In the genomic region with DNA sequence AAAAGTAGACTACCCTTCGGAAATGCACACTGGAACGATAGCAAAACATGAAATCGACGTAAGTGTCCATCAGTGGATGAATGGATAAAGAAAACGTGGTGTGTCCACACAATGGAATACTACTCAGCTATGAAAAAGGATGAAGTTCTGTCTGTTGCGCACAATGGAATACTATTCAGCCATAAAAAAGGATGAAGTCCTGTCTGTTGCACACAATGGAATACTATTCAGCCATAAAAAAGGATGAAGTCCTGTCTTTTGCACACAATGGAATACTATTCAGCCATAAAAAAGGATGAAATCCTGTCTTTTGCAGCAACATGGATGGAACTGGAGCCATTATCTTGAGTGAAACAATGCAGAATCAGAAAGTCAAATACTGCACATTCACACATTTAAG, we compare ENCODE assay signal across 29 cellular contexts.
"Had no signal": no experiment of that assay in that cellular context is flagged by ENCODE, and none has a peak within 500 bp of the region (broad histone marks: within the 10 kb centered on the region; RNA-seq: fewer than 3 reads in every experiment).

No MANE protein-coding gene starts in this region.

- H3K27me3 ChIP-seq: neural progenitor cell, testis, transverse colon, upper lobe of left lung, vagina had no signal

- H3K27ac ChIP-seq: neural progenitor cell, parathyroid adenoma, psoas muscle, skin epidermis, spleen, suprapubic skin, testis, tibial artery, transverse colon, upper lobe of left lung, vagina had no signal

- H2AFZ ChIP-seq: parathyroid adenoma had no signal

- H3K9me3 ChIP-seq: psoas muscle, suprapubic skin, testis, transverse colon had no signal

- H3K4me3 ChIP-seq: neural progenitor cell, psoas muscle, skin epidermis, smooth muscle cell, spleen, suprapubic skin, testis, tibial artery, transverse colon, upper lobe of left lung, vagina had no signal

- FAIRE-seq: urothelium cell line had no signal

- H3K36me3 ChIP-seq: neural progenitor cell, spleen, suprapubic skin, tibial artery, transverse colon, upper lobe of left lung, vagina had no signal

- H3K36me3 Mint-ChIP-seq: naive thymus-derived CD4-positive, alpha-beta T cell; natural killer cell; neural progenitor cell; stimulated activated memory B cell treated with anti-CD40 and anti-IgM and Interleukin-4, amounts not matched to agents 10 μg/mL and 1 μg/mL and 100 μg/mL, for 72 hours had no signal

- H3K9ac ChIP-seq: neural progenitor cell, parathyroid adenoma had no signal

- H3K79me2 ChIP-seq: parathyroid adenoma had no signal

- H3K9me3 Mint-ChIP-seq: natural killer cell; nephron; neural progenitor cell; stimulated activated naive CD8-positive, alpha-beta T cell treated with anti-CD3 and anti-CD28 coated beads, Interleukin-15, amount 100 ng/mL, for 72 hours had no signal

- H3K27me3 Mint-ChIP-seq: stimulated activated memory B cell treated with anti-CD40 and anti-IgM and Interleukin-4, amounts not matched to agents 10 μg/mL and 1 μg/mL and 100 μg/mL, for 72 hours; stimulated activated naive CD8-positive, alpha-beta T cell treated with anti-CD3 and anti-CD28 coated beads, Interleukin-15, amount 100 ng/mL, for 72 hours had no signal

- H3K4me3 Mint-ChIP-seq: naive thymus-derived CD4-positive, alpha-beta T cell; natural killer cell; nephron; neural progenitor cell; stimulated activated memory B cell treated with anti-CD40 and anti-IgM and Interleukin-4, amounts not matched to agents 10 μg/mL and 1 μg/mL and 100 μg/mL, for 72 hours; stimulated activated naive CD8-positive, alpha-beta T cell treated with anti-CD3 and anti-CD28 coated beads, Interleukin-15, amount 100 ng/mL, for 72 hours had no signal

- H3K4me1 ChIP-seq: parathyroid adenoma, psoas muscle, tibial artery, transverse colon, upper lobe of left lung, vagina had no signal

- H3K4me2 ChIP-seq: neural progenitor cell, smooth muscle cell had no signal

- ATAC-seq: naive thymus-derived CD4-positive, alpha-beta T cell; natural killer cell; psoas muscle; right cardiac atrium; sciatic nerve; stimulated activated memory B cell treated with anti-CD40 and anti-IgM and Interleukin-4, amounts not matched to agents 10 μg/mL and 1 μg/mL and 100 μg/mL, for 72 hours; stimulated activated naive CD8-positive, alpha-beta T cell treated with anti-CD3 and anti-CD28 coated beads, Interleukin-15, amount 100 ng/mL, for 72 hours; stimulated activated naive CD8-positive, alpha-beta T cell treated with anti-CD3 and anti-CD28 coated beads, Interleukin-15, Interleukin-2, amounts not matched to agents 100 U/mL and 50 U/mL, for 24 hours had no signal

- H3K27ac Mint-ChIP-seq: naive thymus-derived CD4-positive, alpha-beta T cell; natural killer cell; nephron; stimulated activated memory B cell treated with anti-CD40 and anti-IgM and Interleukin-4, amounts not matched to agents 10 μg/mL and 1 μg/mL and 100 μg/mL, for 72 hours; stimulated activated naive CD8-positive, alpha-beta T cell treated with anti-CD3 and anti-CD28 coated beads, Interleukin-15, amount 100 ng/mL, for 72 hours had no signal

- DNase-seq: naive thymus-derived CD4-positive, alpha-beta T cell; natural killer cell; occipital lobe; psoas muscle; right cardiac atrium; stimulated activated CD4-positive, alpha-beta T cell treated with anti-CD3 and anti-CD28 coated beads, Interleukin-12 subunit alpha, Interleukin-12 subunit beta, amount 100 ng/mL, for 4 hours; stimulated activated CD4-positive, alpha-beta T cell treated with anti-CD3 and anti-CD28 coated beads, Interleukin-1b, Interleukin-23, amount 100 ng/mL, for 48 hours; stimulated activated CD4-positive, alpha-beta T cell treated with anti-CD3 and anti-CD28 coated beads, Interleukin-4, amount 100 ng/mL, for 1 hour; stimulated activated CD4-positive, alpha-beta T cell treated with anti-CD3 and anti-CD28 coated beads, Interleukin-4, amount 100 ng/mL, for 4 hours; stimulated activated CD8-positive, alpha-beta memory T cell treated with anti-CD3 and anti-CD28 coated beads, Interleukin-4, amount 100 ng/mL, for 48 hours; stimulated activated naive CD4-positive, alpha-beta T cell; stimulated activated naive CD8-positive, alpha-beta T cell treated with anti-CD3 and anti-CD28 coated beads, Interleukin-15, amount 100 ng/mL, for 72 hours; stimulated activated naive CD8-positive, alpha-beta T cell treated with anti-CD3 and anti-CD28 coated beads, Interleukin-15, Interleukin-2, amounts not matched to agents 100 U/mL and 50 U/mL, for 24 hours; substantia nigra; testis; tibial artery; transverse colon; upper lobe of left lung had no signal

- H3K4me1 Mint-ChIP-seq: naive thymus-derived CD4-positive, alpha-beta T cell; natural killer cell; stimulated activated memory B cell treated with anti-CD40 and anti-IgM and Interleukin-4, amounts not matched to agents 10 μg/mL and 1 μg/mL and 100 μg/mL, for 72 hours; stimulated activated naive CD8-positive, alpha-beta T cell treated with anti-CD3 and anti-CD28 coated beads, Interleukin-15, amount 100 ng/mL, for 72 hours had no signal
